15 cellular contexts compared by ENCODE assay signal in genomic region chr2:95275601-95276243, GRCh38. TPM values are rescaled to one million over a fixed set of nuclear protein-coding genes. Genes with fewer than 3 reads are reported as not detected.
DNase-seq lines count a peak whose midpoint lies in the region; ATAC-seq and TF ChIP-seq lines count a peak whose summit lies in the region.
"Had no signal": no experiment of that assay in that cellular context is flagged by ENCODE, and none has a peak within 500 bp of the region (broad histone marks: within the 10 kb centered on the region; RNA-seq: fewer than 3 reads in every experiment).

No MANE protein-coding gene starts in this region.

- no peak for TF ChIP-seq POLR2A in upper lobe of left lung (IDR thresholded peaks at IDR 0.05)

- intact Hi-C loops in CD14-positive monocyte (cut with micrococcal nuclease) = no loop called here

- ATAC-seq in esophagus mucosa (peak; percentile 54), upper lobe of left lung (ENCODE audit: low FRiP score in 2 of 2) (no peak)

- peak; percentile 34 for DNase-seq in CD14-positive monocyte (ENCODE audit: low spot score)
- DNase-seq in MG63 = peak; percentile 32
- DNase-seq in coronary artery (ENCODE audit: low spot score) = no peak
- DNase-seq in upper lobe of left lung = no peak
- DNase-seq in NCI-H774 (lab: John Stamatoyannopoulos, UW) = no peak
- DNase-seq in T-helper 2 cell treated with Interferon-gamma antibody and Interleukin-4, amounts not matched to agents 5 μg/mL and 100 μg/mL, for 36 hours (ENCODE audit: low spot score) = no peak
- DNase-seq: AML-193, DMS53, hypothalamus, NCI-H2171 treated with DMSO at 0.1 percent for 48 hours had no signal

- H3K27ac ChIP-seq in parathyroid adenoma (peak overlapping the region; percentile 97), coronary artery (no peak overlapping the region), upper lobe of left lung (no peak overlapping the region)
- H3K27ac ChIP-seq: thoracic aorta had no signal

- H3K4me1 Mint-ChIP-seq in CD14-positive monocyte = no peaks in the 10 kb centered on the region
- no peaks in the 10 kb centered on the region for H3K4me1 Mint-ChIP-seq in T-helper 2 cell treated with Interferon-gamma antibody and Interleukin-4, amounts not matched to agents 5 μg/mL and 100 μg/mL, for 36 hours (ENCODE audit: low read depth)

- TF ChIP-seq CTCF in CD14-positive monocyte (IDR thresholded peaks at IDR 0.05) = no peak
- no peak for TF ChIP-seq CTCF in parathyroid adenoma (IDR thresholded peaks at IDR 0.05)
- no peak for TF ChIP-seq CTCF in coronary artery (IDR thresholded peaks at IDR 0.05)
- no peak for TF ChIP-seq CTCF in upper lobe of left lung (IDR thresholded peaks at IDR 0.05)

- H3K4me2 ChIP-seq in parathyroid adenoma (ENCODE audit: low read length) = peak overlapping the region; percentile 71

- peaks cover 38% of the 10 kb centered on the region for H3K4me1 ChIP-seq in parathyroid adenoma
- H3K4me1 ChIP-seq in upper lobe of left lung = peaks cover 0 to 10% (median 0%) of the 10 kb centered on the region in 4 donors

- H3K9me3 Mint-ChIP-seq in CD14-positive monocyte = peaks cover 0 to 4% (median 1%) of the 10 kb centered on the region in 7 donors
- H3K9me3 Mint-ChIP-seq in T-helper 2 cell treated with Interferon-gamma antibody and Interleukin-4, amounts not matched to agents 5 μg/mL and 100 μg/mL, for 36 hours = no peaks in the 10 kb centered on the region

- no peaks in the 10 kb centered on the region for H3K27me3 ChIP-seq in MG63
- no peaks in the 10 kb centered on the region for H3K27me3 ChIP-seq in parathyroid adenoma (ENCODE audit: control insufficient read depth, insufficient read depth, low read length)
- no peaks in the 10 kb centered on the region for H3K27me3 ChIP-seq in upper lobe of left lung

- H3K4me3 Mint-ChIP-seq in CD14-positive monocyte = no peak overlapping the region
- no peak overlapping the region for H3K4me3 Mint-ChIP-seq in T-helper 2 cell treated with Interferon-gamma antibody and Interleukin-4, amounts not matched to agents 5 μg/mL and 100 μg/mL, for 36 hours
- H3K4me3 Mint-ChIP-seq: activated naive CD8-positive, alpha-beta T cell had no signal

- H3K27ac Mint-ChIP-seq in CD14-positive monocyte = no peak overlapping the region
- no peak overlapping the region for H3K27ac Mint-ChIP-seq in T-helper 2 cell treated with Interferon-gamma antibody and Interleukin-4, amounts not matched to agents 5 μg/mL and 100 μg/mL, for 36 hours
- H3K27ac Mint-ChIP-seq: activated naive CD8-positive, alpha-beta T cell had no signal

- no peak overlapping the region for H3K4me3 ChIP-seq in MG63
- no peak overlapping the region for H3K4me3 ChIP-seq in parathyroid adenoma (ENCODE audit: low read depth, low read length)
- H3K4me3 ChIP-seq in coronary artery = no peak overlapping the region
- no peak overlapping the region for H3K4me3 ChIP-seq in upper lobe of left lung
- H3K4me3 ChIP-seq: thoracic aorta had no signal

- peak overlapping the region; percentile 74 for H2AFZ ChIP-seq in parathyroid adenoma

- no peak for TF ChIP-seq EP300 in upper lobe of left lung (IDR thresholded peaks at IDR 0.05)

- H3K36me3 Mint-ChIP-seq in CD14-positive monocyte = no peaks in the 10 kb centered on the region
- no peaks in the 10 kb centered on the region for H3K36me3 Mint-ChIP-seq in T-helper 2 cell treated with Interferon-gamma antibody and Interleukin-4, amounts not matched to agents 5 μg/mL and 100 μg/mL, for 36 hours (ENCODE audit: low read depth)
- H3K36me3 Mint-ChIP-seq: activated naive CD8-positive, alpha-beta T cell had no signal

- WGBS in upper lobe of left lung, 2 donors = 83 to 86% methylated on average over 18 to 25 of the region's 28 CpGs

- peaks cover 0 to 6% (median 4%) of the 10 kb centered on the region in 3 donors for H3K27me3 Mint-ChIP-seq in CD14-positive monocyte (ENCODE audit: low read depth in 3 of 3)
- H3K27me3 Mint-ChIP-seq in T-helper 2 cell treated with Interferon-gamma antibody and Interleukin-4, amounts not matched to agents 5 μg/mL and 100 μg/mL, for 36 hours (ENCODE audit: low read depth) = no peaks in the 10 kb centered on the region
- H3K27me3 Mint-ChIP-seq: activated naive CD8-positive, alpha-beta T cell had no signal

- peaks cover 20% of the 10 kb centered on the region for H3K79me2 ChIP-seq in parathyroid adenoma

- no peak overlapping the region for H3K9ac ChIP-seq in parathyroid adenoma

- no peaks in the 10 kb centered on the region for H3K36me3 ChIP-seq in MG63
- no peaks in the 10 kb centered on the region for H3K36me3 ChIP-seq in parathyroid adenoma (ENCODE audit: control insufficient read depth, insufficient read depth, low read length)
- no peaks in the 10 kb centered on the region for H3K36me3 ChIP-seq in upper lobe of left lung
- H3K36me3 ChIP-seq: thoracic aorta had no signal

- no peaks in the 10 kb centered on the region for H3K9me3 ChIP-seq in MG63
- H3K9me3 ChIP-seq in parathyroid adenoma (ENCODE audit: control insufficient read depth, low read length) = no peaks in the 10 kb centered on the region
- H3K9me3 ChIP-seq in upper lobe of left lung = no peaks in the 10 kb centered on the region
- H3K9me3 ChIP-seq: thoracic aorta had no signal

RNA-seq across cellular contexts. Expression of gene PROM2, which starts 1.5 kb away (rescaled TPM):
- not detected for polyA plus RNA-seq in CD14-positive monocyte
- total RNA-seq in MG63 (2014; rRNA removed; shearing (Covaris generic); ENCODE audit: low replicate concordance) = 2.0 and 2.3 TPM in 2 replicates
- total RNA-seq in esophagus mucosa (100 TPM), upper lobe of left lung (10 to 100 TPM in 2 of 6 donors, 1 to 10 TPM in 4; 3.3 to 26.2 (median 5.0) TPM)
- total RNA-seq: SK-MEL-5 had no signal

RNA-seq across cellular contexts. Expression of gene KCNIP3, which starts 21.4 kb away (rescaled TPM):
- polyA plus RNA-seq in CD14-positive monocyte = not detected
- total RNA-seq in MG63 (2014; rRNA removed; shearing (Covaris generic); ENCODE audit: low replicate concordance) = 7.7 and 14.1 TPM in 2 replicates
- 0.96 TPM for total RNA-seq in esophagus mucosa
- 1 to 10 TPM; 1.0 to 5.9 (median 2.5) TPM for total RNA-seq in upper lobe of left lung

Comparison
In these comparisons a context has a peak if more than half of its experiments do, and no peak if none do; other contexts are left out.
1. DNase-seq: peak in CD14-positive monocyte (single experiment) and MG63 (single experiment); none in coronary artery (single experiment), upper lobe of left lung (0 of 2), NCI-H774 (single experiment) and T-helper 2 cell treated with Interferon-gamma antibody and Interleukin-4, amounts not matched to agents 5 μg/mL and 100 μg/mL, for 36 hours (single experiment).